In the genomic region with DNA sequence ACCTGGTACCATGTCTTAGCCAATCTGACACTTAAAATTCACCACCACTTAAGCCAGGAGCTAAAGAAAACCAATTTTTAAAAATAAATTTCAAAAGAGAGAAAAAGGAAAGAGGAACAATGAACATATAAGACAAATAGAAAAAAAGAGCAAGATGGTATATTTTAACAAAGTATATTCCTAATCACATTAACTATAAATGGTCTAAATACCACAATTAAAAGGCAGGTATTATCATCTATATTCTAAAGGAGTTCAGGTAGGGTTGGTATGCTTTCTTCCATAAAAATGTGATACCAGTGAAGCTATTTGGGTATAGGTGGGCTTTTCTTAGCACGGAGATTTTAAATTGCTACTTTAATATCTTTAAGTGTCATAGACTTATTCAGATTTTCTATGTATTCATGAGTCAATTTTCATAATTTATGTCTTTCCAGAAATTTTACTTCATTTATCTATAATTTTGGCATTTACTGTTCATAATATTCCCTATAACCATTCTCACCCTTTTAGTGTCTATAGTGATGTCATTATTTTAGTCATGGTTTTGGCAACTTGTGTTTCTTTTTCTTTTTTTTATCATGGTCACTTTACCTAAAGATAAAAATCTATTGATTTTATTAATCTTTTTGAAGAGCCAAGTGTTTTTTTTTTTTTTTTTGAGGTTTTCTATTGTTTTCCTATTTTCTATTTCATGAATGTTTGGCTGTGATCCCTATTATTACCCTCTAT, we compare ENCODE assay signal across 8 cellular contexts. TPM values are rescaled to one million over a fixed set of nuclear protein-coding genes. Genes with fewer than 3 reads are reported as not detected.
"Had no signal": no experiment of that assay in that cellular context is flagged by ENCODE, and none has a peak within 500 bp of the region (broad histone marks: within the 10 kb centered on the region; RNA-seq: fewer than 3 reads in every experiment).

No MANE protein-coding gene starts in this region.

- H3K9ac ChIP-seq: GM23248 had no signal

- H3K36me3 ChIP-seq: HAP-1 had no signal

- H3K4me3 ChIP-seq: GM23248, HAP-1 had no signal

- H3K4me1 ChIP-seq: HAP-1 had no signal

- FAIRE-seq: HTR-8/SVneo had no signal

- H2AFZ ChIP-seq: GM23248 had no signal

- DNase-seq: GM23248, GOT3, H7 had no signal

- H3K9me3 ChIP-seq: HAP-1 had no signal

- ATAC-seq: HCT116 had no signal

- H3K27ac ChIP-seq: GM23248 had no signal

RNA-seq across cellular contexts. Expression of a gene that starts 56.5 kb away (rescaled TPM):
- total RNA-seq: GM23248, H4, H7, HT-29 had no signal
- polyA plus RNA-seq: GM23248 had no signal
